In genomic region chr22:37266581-37267127, GRCh38 we compare ENCODE assay signal across 8 cellular contexts. TPM values are rescaled to one million over a fixed set of nuclear protein-coding genes. Genes with fewer than 3 reads are reported as not detected.
DNase-seq lines count a peak whose midpoint lies in the region; ATAC-seq and TF ChIP-seq lines count a peak whose summit lies in the region.

No MANE protein-coding gene starts in this region.

- intact Hi-C loops in activated naive CD4-positive, alpha-beta T cell treated with anti-CD3 and anti-CD28 coated beads for 36 hours (cut with micrococcal nuclease): loop anchor here (1.0 kb wide), 4 partner anchors 46 to 191 kb away; no protein-coding TSS in a partner anchor
- intact Hi-C loops in activated CD8-positive, alpha-beta T cell treated with anti-CD3 and anti-CD28 coated beads for 36 hours (cut with micrococcal nuclease): loop anchor here (5.0 kb wide), 1 partner anchor 191 kb away; no protein-coding TSS in a partner anchor
- intact Hi-C loops in psoas muscle (cut with DNase I) (no loop called here), testis (cut with DNase I; ENCODE audit: low total_unique reads) (no loop called here)

- no peaks in the 10 kb centered on the region for H3K27me3 Mint-ChIP-seq in activated naive CD4-positive, alpha-beta T cell treated with anti-CD3 and anti-CD28 coated beads for 36 hours (ENCODE audit: low read depth)
- no peaks in the 10 kb centered on the region for H3K27me3 Mint-ChIP-seq in activated CD8-positive, alpha-beta T cell treated with anti-CD3 and anti-CD28 coated beads for 36 hours
- peaks cover 27% of the 10 kb centered on the region for H3K27me3 Mint-ChIP-seq in type B pancreatic cell
- H3K27me3 Mint-ChIP-seq in endothelial cell (ENCODE audit: unreplicated experiment): no peaks in the 10 kb centered on the region

- H3K9me3 Mint-ChIP-seq in activated naive CD4-positive, alpha-beta T cell treated with anti-CD3 and anti-CD28 coated beads for 36 hours: peaks cover 11% of the 10 kb centered on the region
- peaks cover 9% of the 10 kb centered on the region for H3K9me3 Mint-ChIP-seq in activated CD8-positive, alpha-beta T cell treated with anti-CD3 and anti-CD28 coated beads for 36 hours
- H3K9me3 Mint-ChIP-seq in type B pancreatic cell: peaks cover 4% of the 10 kb centered on the region
- no peaks in the 10 kb centered on the region for H3K9me3 Mint-ChIP-seq in endothelial cell (ENCODE audit: unreplicated experiment)

- CTCF ChIA-PET in activated naive CD4-positive, alpha-beta T cell treated with anti-CD3 and anti-CD28 coated beads for 36 hours (lab: Charles Lee): interaction anchor here (0.6 to 5.2 kb wide), 10 partner anchors 8 to 607 kb away, joined by 3 to 46 read pairs (median 4); partner anchors contain the start of gene CYTH4
- CTCF ChIA-PET in activated CD8-positive, alpha-beta T cell treated with anti-CD3 and anti-CD28 coated beads for 36 hours (lab: Charles Lee): interaction anchor here (0.7 to 3.0 kb wide), 11 partner anchors 8 to 191 kb away, joined by 3 to 24 read pairs (median 4); no protein-coding TSS in a partner anchor

- H3K36me3 Mint-ChIP-seq in activated naive CD4-positive, alpha-beta T cell treated with anti-CD3 and anti-CD28 coated beads for 36 hours (ENCODE audit: low read depth): no peaks in the 10 kb centered on the region
- peaks cover 1% of the 10 kb centered on the region for H3K36me3 Mint-ChIP-seq in activated CD8-positive, alpha-beta T cell treated with anti-CD3 and anti-CD28 coated beads for 36 hours (ENCODE audit: low read depth)
- H3K36me3 Mint-ChIP-seq in type B pancreatic cell: no peaks in the 10 kb centered on the region
- no peaks in the 10 kb centered on the region for H3K36me3 Mint-ChIP-seq in endothelial cell (ENCODE audit: low read depth, unreplicated experiment)

- H3K36me3 ChIP-seq in psoas muscle (ENCODE audit: insufficient read depth in 1 of 2, low read depth in 1 of 2): no peaks in the 10 kb centered on the region
- H3K36me3 ChIP-seq in testis (ENCODE audit: low read depth, missing control alignments): no peaks in the 10 kb centered on the region

- TF ChIP-seq POLR2A in testis (IDR thresholded peaks at IDR 0.05): no peak

- WGBS in psoas muscle, 3 donors: 41 to 52% (median 42%) methylated on average over 18 of the region's 18 CpGs
- 28 to 41% methylated on average over 17 to 18 of the region's 18 CpGs for WGBS in testis, 2 donors

- no peak overlapping the region for H3K27ac ChIP-seq in psoas muscle
- H3K27ac ChIP-seq in testis: no peak overlapping the region

- peak overlapping the region; percentile 78 for H3K4me3 Mint-ChIP-seq in activated naive CD4-positive, alpha-beta T cell treated with anti-CD3 and anti-CD28 coated beads for 36 hours
- H3K4me3 Mint-ChIP-seq in activated CD8-positive, alpha-beta T cell treated with anti-CD3 and anti-CD28 coated beads for 36 hours: peak overlapping the region; percentile 73
- peak overlapping the region; percentile 43 for H3K4me3 Mint-ChIP-seq in type B pancreatic cell
- no peak overlapping the region for H3K4me3 Mint-ChIP-seq in endothelial cell (ENCODE audit: unreplicated experiment)

- TF ChIP-seq CTCF in activated CD8-positive, alpha-beta T cell treated with anti-CD3 and anti-CD28 coated beads for 36 hours (IDR thresholded peaks at IDR 0.05): no peak
- no peak for TF ChIP-seq CTCF in type B pancreatic cell (conservative IDR thresholded peaks at IDR 0.05)
- no peak for TF ChIP-seq CTCF in endothelial cell (IDR thresholded peaks at IDR 0.05; ENCODE audit: unreplicated experiment)
- no peak for TF ChIP-seq CTCF in psoas muscle (IDR thresholded peaks at IDR 0.05)
- no peak for TF ChIP-seq CTCF in testis (IDR thresholded peaks at IDR 0.05)

- H3K9me3 ChIP-seq in psoas muscle: no peaks in the 10 kb centered on the region
- H3K9me3 ChIP-seq in testis: no peaks in the 10 kb centered on the region

- H3K27me3 ChIP-seq in psoas muscle (ENCODE audit: insufficient read depth in 3 of 3, low read length in 2 of 3) (peaks cover 0 to 38% (median 6%) of the 10 kb centered on the region in 3 donors), testis (no peaks in the 10 kb centered on the region)

- POLR2A ChIA-PET in activated CD8-positive, alpha-beta T cell treated with anti-CD3 and anti-CD28 coated beads for 36 hours (lab: Charles Lee): interaction anchor here (1.5 kb wide), 1 partner anchor 9 kb away, joined by 4 read pairs; no protein-coding TSS in a partner anchor

- peaks cover 27% of the 10 kb centered on the region for H3K4me1 Mint-ChIP-seq in activated naive CD4-positive, alpha-beta T cell treated with anti-CD3 and anti-CD28 coated beads for 36 hours (ENCODE audit: low read depth)
- H3K4me1 Mint-ChIP-seq in activated CD8-positive, alpha-beta T cell treated with anti-CD3 and anti-CD28 coated beads for 36 hours (ENCODE audit: low read depth): peaks cover 28% of the 10 kb centered on the region
- peaks cover 6% of the 10 kb centered on the region for H3K4me1 Mint-ChIP-seq in type B pancreatic cell (ENCODE audit: unreplicated experiment)
- no peaks in the 10 kb centered on the region for H3K4me1 Mint-ChIP-seq in endothelial cell (ENCODE audit: unreplicated experiment)

- no peaks in the 10 kb centered on the region for H3K4me1 ChIP-seq in psoas muscle
- no peaks in the 10 kb centered on the region for H3K4me1 ChIP-seq in testis

- H3K4me3 ChIP-seq in psoas muscle (no peak overlapping the region), testis (peak overlapping the region in 1 of 2 donors; percentile 51)

- DNase-seq in activated naive CD4-positive, alpha-beta T cell treated with anti-CD3 and anti-CD28 coated beads for 36 hours: no peak
- DNase-seq in activated naive CD4-positive, alpha-beta T cell (lab: John Stamatoyannopoulos, UW): no peak
- no peak for DNase-seq in activated CD8-positive, alpha-beta T cell treated with anti-CD3 and anti-CD28 coated beads for 36 hours
- peak; percentile 37 for DNase-seq in islet precursor cell
- DNase-seq in type B pancreatic cell (ENCODE audit: extremely low spot score, unreplicated experiment): no peak
- DNase-seq in endothelial cell (ENCODE audit: low spot score): no peak
- DNase-seq in psoas muscle: no peak
- DNase-seq in testis: no peak

- peak; percentile 37 for ATAC-seq in activated CD8-positive, alpha-beta T cell treated with anti-CD3 and anti-CD28 coated beads for 36 hours
- no peak for ATAC-seq in psoas muscle

- no peak overlapping the region for H3K27ac Mint-ChIP-seq in activated naive CD4-positive, alpha-beta T cell treated with anti-CD3 and anti-CD28 coated beads for 36 hours
- peak overlapping the region; percentile 81 for H3K27ac Mint-ChIP-seq in activated CD8-positive, alpha-beta T cell treated with anti-CD3 and anti-CD28 coated beads for 36 hours
- H3K27ac Mint-ChIP-seq in type B pancreatic cell (no peak overlapping the region), endothelial cell (ENCODE audit: unreplicated experiment) (no peak overlapping the region)

RNA-seq across cellular contexts. Expression of gene CYTH4, which starts 15.7 kb away (rescaled TPM):
- 10 to 100 TPM; 30.5 to 34.0 TPM for total RNA-seq in activated naive CD4-positive, alpha-beta T cell treated with anti-CD3 and anti-CD28 coated beads for 36 hours
- total RNA-seq in activated CD8-positive, alpha-beta T cell treated with anti-CD3 and anti-CD28 coated beads for 36 hours: 10 to 100 TPM; 33.2 to 33.4 TPM
- not detected in 2 replicates for total RNA-seq in type B pancreatic cell (ENCODE audit: low replicate concordance)
- 0.33 TPM for total RNA-seq in endothelial cell (ENCODE audit: unreplicated experiment)
- total RNA-seq in psoas muscle: 1 to 10 TPM; 3.0 to 8.5 (median 3.8) TPM
- polyA plus RNA-seq in psoas muscle: under 1 TPM; 0.63 to 0.83 (median 0.76) TPM
- total RNA-seq in testis: 1 to 10 TPM; 2.7 to 7.2 TPM
- polyA plus RNA-seq in testis (ENCODE audit: insufficient read depth, low read depth, low replicate concordance): 6.8 TPM

RNA-seq across cellular contexts. Expression of gene RAC2, which starts 22.6 kb away (rescaled TPM):
- 100 to 1,000 TPM; 728 to 759 TPM for total RNA-seq in activated naive CD4-positive, alpha-beta T cell treated with anti-CD3 and anti-CD28 coated beads for 36 hours
- total RNA-seq in activated CD8-positive, alpha-beta T cell treated with anti-CD3 and anti-CD28 coated beads for 36 hours: 100 to 1,000 TPM; 699 to 717 TPM
- total RNA-seq in type B pancreatic cell (ENCODE audit: low replicate concordance) (0.24 and 1.2 TPM in 2 replicates), endothelial cell (ENCODE audit: unreplicated experiment) (16.6 TPM), psoas muscle (1 to 10 TPM; 2.3 to 5.0 (median 3.0) TPM), testis (10 to 100 TPM in 1 of 2 donors, 1 to 10 TPM in 1; 1.2 to 10.7 TPM)
- polyA plus RNA-seq in psoas muscle (1 to 10 TPM in 2 of 3 donors, under 1 TPM in 1; 0.90 to 1.8 (median 1.5) TPM), testis (ENCODE audit: insufficient read depth, low read depth, low replicate concordance) (15.5 TPM)

RNA-seq across cellular contexts. Expression of gene SSTR3, which starts 54.4 kb away (rescaled TPM):
- 10 to 100 TPM; 28.1 to 28.6 TPM for total RNA-seq in activated naive CD4-positive, alpha-beta T cell treated with anti-CD3 and anti-CD28 coated beads for 36 hours
- 1 to 10 TPM; 7.9 to 8.5 TPM for total RNA-seq in activated CD8-positive, alpha-beta T cell treated with anti-CD3 and anti-CD28 coated beads for 36 hours
- total RNA-seq in type B pancreatic cell (ENCODE audit: low replicate concordance) (2.4 and 3.4 TPM in 2 replicates), endothelial cell (ENCODE audit: unreplicated experiment) (0.13 TPM), psoas muscle (not detected), testis (10 to 100 TPM; 40.1 to 54.4 TPM)
- polyA plus RNA-seq in psoas muscle (under 1 TPM in 1 of 3 donors, not detected in 2; 0.01 TPM), testis (ENCODE audit: insufficient read depth, low read depth, low replicate concordance) (26.8 TPM)

Comparison
In these comparisons a context has a peak if more than half of its experiments do, and no peak if none do; other contexts are left out.
1. RNA of gene RAC2, which starts 22.6 kb away (total RNA-seq): 728 to 759 TPM in activated naive CD4-positive, alpha-beta T cell treated with anti-CD3 and anti-CD28 coated beads for 36 hours and 699 to 717 TPM in activated CD8-positive, alpha-beta T cell treated with anti-CD3 and anti-CD28 coated beads for 36 hours; 16.6 TPM in endothelial cell (single experiment), 1.2 to 10.7 TPM in testis, 2.3 to 5.0 TPM in psoas muscle and 0.24 to 1.2 TPM in type B pancreatic cell; every median in the first group is over 10 times any median in the second.
2. intact Hi-C loops: an anchor here in activated naive CD4-positive, alpha-beta T cell treated with anti-CD3 and anti-CD28 coated beads for 36 hours (1.0 kb wide) and activated CD8-positive, alpha-beta T cell treated with anti-CD3 and anti-CD28 coated beads for 36 hours (5.0 kb wide); none called in psoas muscle and testis.